ENCODE assay signal across 22 cellular contexts in the genomic region with DNA sequence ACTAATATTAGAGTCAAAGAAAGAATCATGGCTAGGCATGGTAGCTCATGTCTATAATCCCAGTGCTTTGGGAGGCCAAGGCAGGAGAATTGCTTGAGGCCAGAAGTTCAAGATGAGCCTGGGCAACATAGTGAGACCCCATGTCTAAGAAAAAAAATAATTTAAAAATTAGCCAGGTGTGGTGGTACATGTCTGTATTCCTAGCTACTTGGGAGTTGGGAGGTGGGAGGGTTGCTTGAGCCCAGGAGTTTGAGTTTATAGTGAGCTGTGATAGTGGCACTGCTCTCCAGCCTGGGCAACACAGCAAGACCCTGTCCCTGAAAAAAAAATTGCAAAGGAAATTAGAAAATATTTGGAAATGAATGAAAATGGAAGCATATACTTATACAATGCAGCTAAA.
DNase-seq lines count a peak whose midpoint lies in the region; ATAC-seq, FAIRE-seq and TF ChIP-seq lines count a peak whose summit lies in the region.
"Had no signal": no experiment of that assay in that cellular context is flagged by ENCODE, and none has a peak within 500 bp of the region (broad histone marks: within the 10 kb centered on the region; RNA-seq: fewer than 3 reads in every experiment).

No MANE protein-coding gene starts in this region.

- H3K36me3 ChIP-seq in HepG2 (replicated peaks in 1 of 2; ENCODE audit: control insufficient read depth in 1 of 2, insufficient read depth in 2 of 2, low read length in 2 of 2) (no peaks in the 10 kb centered on the region), right lobe of liver (no peaks in the 10 kb centered on the region), Karpas-422 (ENCODE audit: insufficient read depth, low read length) (no peaks in the 10 kb centered on the region), H1 (ENCODE audit: control insufficient read depth in 2 of 4, insufficient read depth in 4 of 4, low read length in 3 of 4) (no peaks in the 10 kb centered on the region)
- H3K36me3 ChIP-seq: BLaER1 treated with 17β-estradiol and CSF1 and Interleukin-3, amounts not matched to agents 10 nM and 100 nM had no signal

- H3K4me1 ChIP-seq in HepG2 (ENCODE audit: insufficient read depth, low read length) (peaks cover 22% of the 10 kb centered on the region), right lobe of liver (no peaks in the 10 kb centered on the region), Karpas-422 (ENCODE audit: low read length) (no peaks in the 10 kb centered on the region), H1 (replicated peaks in 1 of 4; ENCODE audit: control insufficient read depth in 3 of 4, insufficient read depth in 4 of 4, low read length in 3 of 4) (peaks cover 0 to 6% (median 2%) of the 10 kb centered on the region in 4 experiments; a peak in 5 of 7 replicates)
- H3K4me1 ChIP-seq: Caco-2 had no signal

- H2AFZ ChIP-seq in HepG2 (ENCODE audit: low read length) (no peak overlapping the region), Karpas-422 (ENCODE audit: low read length) (no peak overlapping the region), H1 (ENCODE audit: low read length) (no peak overlapping the region)

- no peak overlapping the region for H3K14ac ChIP-seq in H1 (ENCODE audit: insufficient read length)

- H3K56ac ChIP-seq in H1 (replicated peaks; ENCODE audit: insufficient read length, low read depth, low read length), result no peak overlapping the region

- no peaks in the 10 kb centered on the region for H3K9me3 Mint-ChIP-seq in activated naive CD8-positive, alpha-beta T cell treated with anti-CD3 and anti-CD28 coated beads, Interleukin-2, amount 50 U/mL, for 24 hours
- H3K9me3 Mint-ChIP-seq: CD4-positive, alpha-beta T cell; CD8-positive, alpha-beta T cell had no signal

- H2AK5ac ChIP-seq in H1 (ENCODE audit: low read depth, low read length), result no peak overlapping the region

- H2BK15ac ChIP-seq in H1 (ENCODE audit: low read length), result no peak overlapping the region

- H2BK5ac ChIP-seq in H1 (ENCODE audit: low read depth, low read length), result no peak overlapping the region

- peaks cover 11% of the 10 kb centered on the region for H3K4me1 Mint-ChIP-seq in activated naive CD8-positive, alpha-beta T cell treated with anti-CD3 and anti-CD28 coated beads, Interleukin-2, amount 50 U/mL, for 24 hours
- H3K4me1 Mint-ChIP-seq: B cell had no signal

- TF ChIP-seq EP300 in HepG2 (IDR thresholded peaks at IDR 0.05; ENCODE audit: low read depth in 2 of 2, low read length in 2 of 2) (no peak), HepG2 (CRISPR knock-in tag; IDR thresholded peaks at IDR 0.05; ENCODE audit: borderline replicate concordance) (no peak), H1 (IDR thresholded peaks at IDR 0.05; ENCODE audit: borderline replicate concordance in 1 of 2, low read depth in 2 of 2, low read length in 2 of 2) (no peak)

- H3K9me3 ChIP-seq in HepG2 (ENCODE audit: low read length) (no peaks in the 10 kb centered on the region), right lobe of liver (no peaks in the 10 kb centered on the region), Karpas-422 (ENCODE audit: low read length) (no peaks in the 10 kb centered on the region), H1 (ENCODE audit: insufficient read depth in 2 of 2, low read depth in 1 of 2, low read length in 1 of 2) (no peaks in the 10 kb centered on the region; a peak in 1 of 4 replicates)
- H3K9me3 ChIP-seq: A549, Caco-2 had no signal

- H2BK120ac ChIP-seq in H1 (replicated peaks; ENCODE audit: low read depth, low read length), result no peak overlapping the region

- DNase-seq in HepG2 (ENCODE audit: low spot score), result no peak
- no peak for DNase-seq in right lobe of liver
- DNase-seq in Karpas-422, result peak; percentile 11
- no peak for DNase-seq in H1 (ENCODE audit: low read depth in 1 of 2, low spot score in 2 of 2)
- no peak for DNase-seq in retina
- DNase-seq in activated naive CD8-positive, alpha-beta T cell treated with anti-CD3 and anti-CD28 coated beads, Interleukin-2, amount 50 U/mL, for 24 hours, result no peak
- DNase-seq: AML-193; Caco-2; Calu3; CD4-positive, alpha-beta T cell; CD8-positive, alpha-beta T cell; DMS79 treated with DMSO at 0.1 percent for 48 hours; GF-D8 had no signal

- H3K79me2 ChIP-seq in HepG2 (ENCODE audit: insufficient read depth, low read length) (no peaks in the 10 kb centered on the region), Karpas-422 (ENCODE audit: low read length) (no peaks in the 10 kb centered on the region), H1 (ENCODE audit: control insufficient read depth in 1 of 2, insufficient read depth in 2 of 2, low read length in 2 of 2) (no peaks in the 10 kb centered on the region)

- CTCF ChIA-PET in HepG2 (lab: Yijun Ruan, JAX; ENCODE audit: low intra/inter-chr PET ratio, low total read pairs), result no interaction called here
- CTCF ChIA-PET in H1 (lab: Charles Lee; ENCODE audit: partially characterized antibody), result interaction anchor here (0.7 to 2.1 kb wide), 2 partner anchors 8 to 21 kb away, joined by 3 to 8 read pairs; no protein-coding TSS in a partner anchor

- H3K18ac ChIP-seq in H1 (ENCODE audit: extremely low read depth, low read length), result no peak overlapping the region

- in situ Hi-C loops in HepG2 (cut with HindIII; ENCODE audit: extremely low pct_ligation_motif_present, low pct_unique_long_range_greater_than_20kb), result no loop called here

- TF ChIP-seq RAD21 in HepG2 (CRISPR knock-in tag; IDR thresholded peaks at IDR 0.05), result no peak
- TF ChIP-seq RAD21 in H1 (IDR thresholded peaks at IDR 0.05 in 1 of 2, conservative IDR thresholded peaks at IDR 0.05 in 1 of 2; ENCODE audit: low read depth in 2 of 2, low read length in 2 of 2), result no peak

- H3K27ac Mint-ChIP-seq in activated naive CD8-positive, alpha-beta T cell treated with anti-CD3 and anti-CD28 coated beads, Interleukin-2, amount 50 U/mL, for 24 hours, result no peak overlapping the region
- H3K27ac Mint-ChIP-seq: B cell; CD4-positive, alpha-beta T cell; CD8-positive, alpha-beta T cell had no signal

- no peaks in the 10 kb centered on the region for H3K79me1 ChIP-seq in H1 (ENCODE audit: low read depth, low read length)

- TF ChIP-seq CTCF in HepG2 (CRISPR knock-in tag; IDR thresholded peaks at IDR 0.05), result no peak
- TF ChIP-seq CTCF in right lobe of liver (IDR thresholded peaks at IDR 0.05), result no peak
- TF ChIP-seq CTCF in H1 (IDR thresholded peaks at IDR 0.05; ENCODE audit: control extremely low read depth in 1 of 3, insufficient read depth in 1 of 3, low read depth in 1 of 3, low read length in 3 of 3), result no peak

- H3K4me3 ChIP-seq in HepG2 (replicated peaks in 1 of 3; ENCODE audit: insufficient read depth in 1 of 3, low read depth in 2 of 3, low read length in 3 of 3) (no peak overlapping the region), right lobe of liver (no peak overlapping the region), Karpas-422 (ENCODE audit: low read length) (no peak overlapping the region), H1 (ENCODE audit: extremely low read depth in 1 of 4, insufficient read depth in 2 of 4, low read depth in 3 of 4, low read length in 4 of 4) (no peak overlapping the region)
- H3K4me3 ChIP-seq: A549; BLaER1 treated with 17β-estradiol and CSF1 and Interleukin-3, amounts not matched to agents 10 nM and 100 nM had no signal

- H3K9me2 ChIP-seq in Karpas-422 (replicated peaks; ENCODE audit: insufficient read depth, low read length), result no peaks in the 10 kb centered on the region

- H4K5ac ChIP-seq in H1 (ENCODE audit: insufficient read length, low read depth, low read length), result no peak overlapping the region

- FAIRE-seq in HepG2 (lab: Jason Lieb, UNC), result no peak
- FAIRE-seq in H1 (lab: Jason Lieb, UNC), result no peak
- FAIRE-seq: D721Med, G401.6, GM12891, GM19239 had no signal

- H3K23ac ChIP-seq in H1 (ENCODE audit: insufficient read length), result no peak overlapping the region

- no peak overlapping the region for H2BK12ac ChIP-seq in H1 (ENCODE audit: low read depth, low read length)

- H3K23me2 ChIP-seq in H1 (ENCODE audit: low read depth, low read length), result no peaks in the 10 kb centered on the region

- POLR2A ChIA-PET in HepG2 (lab: Yijun Ruan, JAX), result no interaction called here
- POLR2A ChIA-PET in H1 (lab: Charles Lee; ENCODE audit: partially characterized antibody), result no interaction called here

- H3K9ac ChIP-seq in HepG2 (ENCODE audit: insufficient read depth, low read depth, low read length), result no peak overlapping the region
- H3K9ac ChIP-seq in Karpas-422 (ENCODE audit: low read length), result no peak overlapping the region
- H3K9ac ChIP-seq in H1 (replicated peaks in 1 of 4; ENCODE audit: extremely low read depth in 1 of 4, low read depth in 3 of 4, low read length in 3 of 4), result no peak overlapping the region
- H3K9ac ChIP-seq: BLaER1 treated with 17β-estradiol and CSF1 and Interleukin-3, amounts not matched to agents 10 nM and 100 nM had no signal

- no peak overlapping the region for H4K8ac ChIP-seq in H1 (ENCODE audit: extremely low read depth, insufficient read depth, low read length)

- H2BK20ac ChIP-seq in H1 (ENCODE audit: low read length), result no peak overlapping the region

- no peak overlapping the region for H3K4me3 Mint-ChIP-seq in activated naive CD8-positive, alpha-beta T cell treated with anti-CD3 and anti-CD28 coated beads, Interleukin-2, amount 50 U/mL, for 24 hours
- H3K4me3 Mint-ChIP-seq: B cell; CD4-positive, alpha-beta T cell; CD8-positive, alpha-beta T cell had no signal

- H4K91ac ChIP-seq in H1 (replicated peaks; ENCODE audit: insufficient read length, low read length), result no peak overlapping the region

- no peak for ATAC-seq in HepG2
- ATAC-seq in right lobe of liver, result no peak
- ATAC-seq in activated naive CD8-positive, alpha-beta T cell treated with anti-CD3 and anti-CD28 coated beads, Interleukin-2, amount 50 U/mL, for 24 hours, result no peak
- ATAC-seq: A549; CD8-positive, alpha-beta T cell had no signal

- H3K27ac ChIP-seq in HepG2 (ENCODE audit: extremely low read length, insufficient read depth, low read length) (no peak overlapping the region), right lobe of liver (no peak overlapping the region), Karpas-422 (ENCODE audit: low read length) (no peak overlapping the region), H1 (ENCODE audit: low read depth, low read length) (no peak overlapping the region)
- H3K27ac ChIP-seq: 22Rv1; A549; BLaER1 treated with 17β-estradiol and CSF1 and Interleukin-3, amounts not matched to agents 10 nM and 100 nM; C4-2B had no signal

- no peak overlapping the region for H3K4ac ChIP-seq in H1 (replicated peaks; ENCODE audit: insufficient read length, low read depth, low read length)

- no peaks in the 10 kb centered on the region for H3K27me3 Mint-ChIP-seq in activated naive CD8-positive, alpha-beta T cell treated with anti-CD3 and anti-CD28 coated beads, Interleukin-2, amount 50 U/mL, for 24 hours
- H3K27me3 Mint-ChIP-seq: B cell; CD4-positive, alpha-beta T cell had no signal

- no peaks in the 10 kb centered on the region for H3K27me3 ChIP-seq in HepG2 (ENCODE audit: control insufficient read depth in 1 of 2, insufficient read depth in 2 of 2, low read length in 2 of 2)
- no peaks in the 10 kb centered on the region for H3K27me3 ChIP-seq in right lobe of liver
- H3K27me3 ChIP-seq in Karpas-422 (ENCODE audit: low read length), result no peaks in the 10 kb centered on the region
- no peaks in the 10 kb centered on the region; a peak in 1 of 7 replicates for H3K27me3 ChIP-seq in H1 (replicated peaks in 1 of 4; ENCODE audit: control insufficient read depth in 3 of 4, extremely low read depth in 1 of 4, insufficient read depth in 3 of 4, low read length in 3 of 4)
- H3K27me3 ChIP-seq: BLaER1 treated with 17β-estradiol and CSF1 and Interleukin-3, amounts not matched to agents 10 nM and 100 nM had no signal

- H4K20me1 ChIP-seq in HepG2 (ENCODE audit: insufficient read depth, low read length) (no peaks in the 10 kb centered on the region), Karpas-422 (ENCODE audit: insufficient read depth, low read depth, low read length) (no peaks in the 10 kb centered on the region), H1 (replicated peaks in 1 of 2; ENCODE audit: control insufficient read depth in 1 of 2, insufficient read depth in 2 of 2, low read length in 2 of 2) (no peaks in the 10 kb centered on the region)
- H4K20me1 ChIP-seq: BLaER1 treated with 17β-estradiol and CSF1 and Interleukin-3, amounts not matched to agents 10 nM and 100 nM had no signal

- intact Hi-C loops in HepG2 (cut with micrococcal nuclease; ENCODE audit: unreplicated experiment) (no loop called here), right lobe of liver (cut with DNase I) (no loop called here)

- H3K36me3 Mint-ChIP-seq in activated naive CD8-positive, alpha-beta T cell treated with anti-CD3 and anti-CD28 coated beads, Interleukin-2, amount 50 U/mL, for 24 hours (ENCODE audit: low read depth), result no peaks in the 10 kb centered on the region
- H3K36me3 Mint-ChIP-seq: CD8-positive, alpha-beta T cell had no signal

- no TSS peak for BruUV-seq in HepG2 (replicated peaks; lab: Mats Ljungman, UMichigan)

- H3K4me2 ChIP-seq in HepG2 (ENCODE audit: low read depth, low read length) (no peak overlapping the region), Karpas-422 (ENCODE audit: low read depth, low read length, poor library complexity, severe bottlenecking) (no peak overlapping the region), H1 (ENCODE audit: insufficient read depth in 1 of 2, low read depth in 2 of 2, low read length in 2 of 2) (no peak overlapping the region)
- H3K4me2 ChIP-seq: A549; BLaER1 treated with 17β-estradiol and CSF1 and Interleukin-3, amounts not matched to agents 10 nM and 100 nM had no signal

- no peak for TF ChIP-seq POLR2A in HepG2 (IDR thresholded peaks at IDR 0.05; ENCODE audit: insufficient read depth in 1 of 2, low read depth in 2 of 2, low read length in 2 of 2)
- no peak for TF ChIP-seq POLR2A in right lobe of liver (IDR thresholded peaks at IDR 0.05)
- no peak for TF ChIP-seq POLR2A in H1 (IDR thresholded peaks at IDR 0.05; ENCODE audit: control extremely low read depth in 1 of 2, low read depth in 2 of 2, low read length in 2 of 2)
